In the genomic region with DNA sequence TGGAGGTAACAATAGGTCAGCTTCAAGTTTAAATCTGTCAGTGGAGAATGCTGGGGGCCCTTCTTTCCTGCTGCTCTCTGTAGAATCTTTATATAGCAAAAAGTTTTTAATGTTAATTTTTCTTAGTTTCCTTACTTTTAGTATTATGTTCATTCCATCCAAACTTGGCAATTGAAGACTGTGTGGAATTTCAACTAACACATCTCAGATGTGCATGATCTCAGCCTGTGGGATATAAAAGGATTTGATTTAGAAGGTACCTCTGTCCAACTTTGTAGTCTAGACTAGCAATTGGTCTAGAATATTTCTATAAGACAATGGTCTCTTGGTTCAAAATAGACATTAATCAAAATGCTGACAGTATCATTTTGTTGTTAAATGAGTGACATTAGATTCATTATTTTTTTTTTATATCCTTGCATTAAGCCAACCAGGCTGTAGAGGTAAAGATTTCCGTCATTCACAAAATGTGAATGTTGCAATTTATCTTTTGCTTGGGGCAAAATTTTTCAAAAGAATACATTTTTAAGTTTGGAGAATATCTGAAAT, we compare ENCODE assay signal across 23 cellular contexts.
DNase-seq lines count a peak whose midpoint lies in the region; ATAC-seq and TF ChIP-seq lines count a peak whose summit lies in the region.
"Had no signal": no experiment of that assay in that cellular context is flagged by ENCODE, and none has a peak within 500 bp of the region (broad histone marks: within the 10 kb centered on the region; RNA-seq: fewer than 3 reads in every experiment).

No MANE protein-coding gene starts in this region.

- H3K79me2 ChIP-seq in GM23248 (ENCODE audit: insufficient read depth) = no peaks in the 10 kb centered on the region

- no peak overlapping the region for H3K9ac ChIP-seq in GM23248

- POLR2A ChIA-PET in RWPE1 (lab: Yijun Ruan, JAX; ENCODE audit: low non-redundant PET) = no interaction called here

- no peak overlapping the region for H3K4me3 ChIP-seq in GM23248
- H3K4me3 ChIP-seq: HAP-1, SJCRH30 had no signal

- no peaks in the 10 kb centered on the region for H3F3A ChIP-seq in GM23248 (ENCODE audit: insufficient read depth)

- in situ Hi-C loops in GM23248 (cut with MboI) = no loop called here

- H4K20me1 ChIP-seq in GM23248 (ENCODE audit: insufficient read depth) = no peaks in the 10 kb centered on the region

- no peaks in the 10 kb centered on the region for H3K9me3 ChIP-seq in GM23248 (ENCODE audit: low read depth)
- H3K9me3 ChIP-seq: HAP-1, SJCRH30 had no signal

- no peak overlapping the region for H3K27ac ChIP-seq in GM23248
- no peak overlapping the region for H3K27ac ChIP-seq in RWPE1
- H3K27ac ChIP-seq: SJCRH30 had no signal

- no peaks in the 10 kb centered on the region for H3K36me3 ChIP-seq in GM23248 (ENCODE audit: low read depth)
- H3K36me3 ChIP-seq: HAP-1, SJCRH30 had no signal

- no peaks in the 10 kb centered on the region for H3K27me3 ChIP-seq in GM23248 (replicated peaks; ENCODE audit: insufficient read depth)
- H3K27me3 ChIP-seq: SJCRH30 had no signal

- DNase-seq in AG08395 (ENCODE audit: low spot score) = peak; percentile 12
- DNase-seq in GM23248 = peak; percentile 18
- peak; percentile 32 for DNase-seq in dedifferentiated amniotic fluid mesenchymal stem cell (ENCODE audit: extremely low spot score)
- DNase-seq in fibroblast of the conjunctiva (ENCODE audit: low read depth) = peak; percentile 4
- DNase-seq in HuH-7.5 (ENCODE audit: low spot score) = no peak
- no peak for DNase-seq in RWPE1 (ENCODE audit: low spot score)
- DNase-seq: DMS153, GOT3, Kasumi-1, MV-4-11, NCI-H1105 treated with DMSO at 0.1 percent for 48 hours, NCI-H146, NCI-H1930, NCI-H446, NCI-H524 treated with DMSO at 0.1 percent for 48 hours, NCI-H774, PC-3, SJCRH30, T-helper 1 cell had no signal

- CTCF ChIA-PET in RWPE1 (lab: Yijun Ruan, JAX) = no interaction called here

- no peak for ATAC-seq in HG03039 (IDR thresholded peaks at IDR 0.05; ENCODE audit: unreplicated experiment)
- ATAC-seq in GM19324 (IDR thresholded peaks at IDR 0.05; ENCODE audit: low FRiP score, unreplicated experiment) = no peak
- ATAC-seq: PC-3, Right ventricle myocardium inferior had no signal

- WGBS in GM23248 (ENCODE audit: low coverage in 1 of 2, low lambda C conversion rate in 2 of 2, missing lambda C conversion rate in 2 of 2), 2 experiments = 96 to 100% methylated on average over 1 of the region's 1 CpG

- TF ChIP-seq CTCF in RWPE1 (conservative IDR thresholded peaks at IDR 0.05; ENCODE audit: low read depth) = no peak

- no peaks in the 10 kb centered on the region for H3K4me1 ChIP-seq in GM23248 (ENCODE audit: insufficient read depth)
- H3K4me1 ChIP-seq: HAP-1 had no signal

- no peaks in the 10 kb centered on the region for H3K9me2 ChIP-seq in GM23248 (ENCODE audit: insufficient read depth)

- no peak overlapping the region for H3K4me2 ChIP-seq in GM23248 (ENCODE audit: unreplicated experiment)

- H2AFZ ChIP-seq in GM23248 = no peak overlapping the region

Comparison
In these comparisons a context has a peak if more than half of its experiments do, and no peak if none do; other contexts are left out.
1. DNase-seq: peak in AG08395 (single experiment), GM23248 (single experiment), dedifferentiated amniotic fluid mesenchymal stem cell (single experiment) and fibroblast of the conjunctiva (single experiment); none in HuH-7.5 (single experiment) and RWPE1 (single experiment).